Comparison of ENCODE assay signal across 8 cellular contexts in the genomic region with DNA sequence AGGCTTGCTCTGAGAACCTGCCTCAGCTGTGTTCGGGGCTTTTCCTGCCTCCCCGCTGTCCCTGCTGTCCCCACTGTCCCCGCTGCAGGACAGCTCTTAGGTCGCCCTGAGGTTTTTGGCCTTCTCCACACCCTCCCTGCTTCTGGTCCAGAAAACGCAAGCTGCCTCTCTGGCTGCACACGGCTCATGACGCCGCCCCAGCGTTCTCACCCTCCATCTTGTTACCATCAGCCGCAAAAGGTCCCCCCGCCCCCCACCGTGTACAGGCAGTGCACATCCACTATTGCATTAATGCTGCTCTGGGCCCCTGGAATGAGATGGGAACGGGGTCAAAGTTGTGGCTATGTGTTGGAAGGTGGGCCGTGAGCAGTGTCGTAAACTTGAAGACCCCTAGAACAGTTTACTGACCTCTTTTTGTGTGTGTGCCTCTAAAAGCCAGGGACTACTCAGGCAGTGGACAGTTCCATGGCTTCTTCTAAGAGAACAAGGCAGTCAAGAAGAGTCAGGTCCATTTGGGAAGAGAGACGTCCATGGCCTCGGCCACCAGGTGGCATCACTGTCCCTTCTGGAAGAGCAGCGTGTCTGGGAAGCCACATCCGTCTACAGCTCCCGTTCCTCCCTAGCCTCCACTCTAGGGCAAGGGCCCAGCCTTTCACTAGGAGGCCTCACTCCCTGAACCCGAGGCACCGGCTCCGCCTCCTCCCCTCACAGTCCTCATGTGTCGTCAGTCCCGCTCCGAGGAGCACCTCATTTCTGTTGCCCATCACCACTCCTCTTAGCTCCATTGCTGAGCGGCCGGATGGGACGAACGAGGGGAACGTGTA. TPM values are rescaled to one million over a fixed set of nuclear protein-coding genes. Genes with fewer than 3 reads are reported as not detected.
A peak's percentile ranks its signal among the peaks of the same experiment; 100 is the strongest.
DNase-seq lines count a peak whose midpoint lies in the region; ATAC-seq and FAIRE-seq lines count a peak whose summit lies in the region.

No MANE protein-coding gene starts in this region.

- DNase-seq in EL: peak; percentile 90
- DNase-seq in HT1080 (ENCODE audit: low read depth): peak; percentile 90
- DNase-seq in NOMO-1 treated with DMSO at 0.1 percent for 48 hours (lab: John Stamatoyannopoulos, UW; ENCODE audit: unreplicated experiment): peak; percentile 57
- peak; percentile 14 to 21 for DNase-seq in activated CD8-positive, alpha-beta memory T cell treated with anti-CD3 and anti-CD28 coated beads for 4 hours (ENCODE audit: low read depth in 2 of 2)
- DNase-seq in midbrain (lab: John Stamatoyannopoulos, UW): peak; percentile 82
- peak; percentile 31 to 34 for DNase-seq in stimulated activated CD8-positive, alpha-beta memory T cell treated with anti-CD3 and anti-CD28 coated beads, Interleukin-2, amount 100 ng/mL, for 1 hour (ENCODE audit: low read depth in 2 of 2)

- ATAC-seq in GM21367 (IDR thresholded peaks at IDR 0.05; ENCODE audit: unreplicated experiment): no peak

- FAIRE-seq in endometrium (lab: Jason Lieb, UNC): peak; percentile 31

RNA-seq across cellular contexts. Expression of a gene that starts 38.5 kb away (rescaled TPM):
- 43.3 and 48.1 TPM in 2 replicates for total RNA-seq in HT1080 (2014; rRNA removed; shearing (Covaris generic))
- 44.0 and 50.1 TPM in 2 replicates for polyA plus RNA-seq in HT1080 (2015; cell fraction: cytosol; rRNA removed)
- polyA plus RNA-seq in HT1080 (2015; cell fraction: nucleus; rRNA removed): 70.2 and 74.3 TPM in 2 replicates

Comparison
In these comparisons a context has a peak if more than half of its experiments do, and no peak if none do; other contexts are left out.
1. DNase-seq: peak in every context shown above with its lines; median percentile 90 in EL; 90 in HT1080; 82 in midbrain; 57 in NOMO-1 treated with DMSO at 0.1 percent for 48 hours; 32 in stimulated activated CD8-positive, alpha-beta memory T cell treated with anti-CD3 and anti-CD28 coated beads, Interleukin-2, amount 100 ng/mL, for 1 hour; 18 in activated CD8-positive, alpha-beta memory T cell treated with anti-CD3 and anti-CD28 coated beads for 4 hours.